23 cellular contexts compared by ENCODE assay signal in genomic region chr15:58486564-58486963, GRCh38. TPM values are rescaled to one million over a fixed set of nuclear protein-coding genes. Genes with fewer than 3 reads are reported as not detected.
A peak's percentile ranks its signal among the peaks of the same experiment; 100 is the strongest.
DNase-seq lines count a peak whose midpoint lies in the region; ATAC-seq, FAIRE-seq and TF ChIP-seq lines count a peak whose summit lies in the region.
"Had no signal": no experiment of that assay in that cellular context is flagged by ENCODE, and none has a peak within 500 bp of the region (broad histone marks: within the 10 kb centered on the region; RNA-seq: fewer than 3 reads in every experiment).

No MANE protein-coding gene starts in this region.

- intact Hi-C loops in activated CD8-positive, alpha-beta T cell treated with anti-CD3 and anti-CD28 coated beads for 36 hours (cut with micrococcal nuclease), result no loop called here
- intact Hi-C loops in HepG2 (cut with micrococcal nuclease; ENCODE audit: unreplicated experiment), result no loop called here

- H3K4me1 Mint-ChIP-seq in activated CD8-positive, alpha-beta T cell treated with anti-CD3 and anti-CD28 coated beads, Interleukin-2, amount 10 ng/mL, durations not matched to agents 7 days and 5 days (ENCODE audit: low read depth), result peaks cover 56% of the 10 kb centered on the region
- H3K4me1 Mint-ChIP-seq in activated CD8-positive, alpha-beta T cell treated with anti-CD3 and anti-CD28 coated beads for 36 hours (ENCODE audit: low read depth), result peaks cover 33% of the 10 kb centered on the region
- H3K4me1 Mint-ChIP-seq in central memory CD8-positive, alpha-beta T cell, result peaks cover 34% of the 10 kb centered on the region
- no peaks in the 10 kb centered on the region for H3K4me1 Mint-ChIP-seq in stimulated activated memory B cell treated with anti-CD40 and anti-IgM and Interleukin-4, amounts not matched to agents 10 μg/mL and 1 μg/mL and 100 μg/mL, for 72 hours
- H3K4me1 Mint-ChIP-seq: GM23338 had no signal

- POLR2A ChIA-PET in activated CD8-positive, alpha-beta T cell treated with anti-CD3 and anti-CD28 coated beads, Interleukin-2, amount 10 ng/mL, durations not matched to agents 7 days and 5 days (lab: Charles Lee), result interaction anchor here (2.4 to 2.8 kb wide), 2 partner anchors 11 to 30 kb away, joined by 17 to 19 read pairs; no protein-coding TSS in a partner anchor
- POLR2A ChIA-PET in activated CD8-positive, alpha-beta T cell treated with anti-CD3 and anti-CD28 coated beads for 36 hours (lab: Charles Lee), result interaction anchor here (1.2 kb wide), 1 partner anchor 10 kb away, joined by 4 read pairs; no protein-coding TSS in a partner anchor
- POLR2A ChIA-PET in HepG2 (lab: Yijun Ruan, JAX), result no interaction called here

- TF ChIP-seq POLR2A in HepG2 (IDR thresholded peaks at IDR 0.05; ENCODE audit: insufficient read depth in 1 of 2, low read depth in 2 of 2, low read length in 2 of 2), result no peak

- no peak for ATAC-seq in activated CD8-positive, alpha-beta T cell treated with anti-CD3 and anti-CD28 coated beads, Interleukin-2, amount 10 ng/mL, durations not matched to agents 7 days and 5 days
- ATAC-seq in activated CD8-positive, alpha-beta T cell treated with anti-CD3 and anti-CD28 coated beads for 36 hours, result no peak
- no peak for ATAC-seq in central memory CD8-positive, alpha-beta T cell (replicated peaks; ENCODE audit: extremely low read depth, poor library complexity, severe bottlenecking)
- peak; percentile 10 for ATAC-seq in stimulated activated memory B cell treated with anti-CD40 and anti-IgM and Interleukin-4, amounts not matched to agents 10 μg/mL and 1 μg/mL and 100 μg/mL, for 72 hours
- ATAC-seq in HepG2, result no peak
- ATAC-seq: activated CD4-positive, alpha-beta T cell treated with anti-CD3 and anti-CD28 coated beads for 36 hours; GM23338 had no signal

- peaks cover 6% of the 10 kb centered on the region; the same call in 1 of the 2 replicates for H3K9me3 ChIP-seq in HepG2 (ENCODE audit: low read length)
- H3K9me3 ChIP-seq: testis had no signal

- TF ChIP-seq RAD21 in HepG2 (CRISPR knock-in tag; IDR thresholded peaks at IDR 0.05), result no peak

- H3K4me3 ChIP-seq in HepG2 (replicated peaks in 1 of 3; ENCODE audit: insufficient read depth in 1 of 3, low read depth in 2 of 3, low read length in 3 of 3), result no peak overlapping the region
- H3K4me3 ChIP-seq: cardiac muscle cell, GM23338, smooth muscle cell, testis had no signal

- no peaks in the 10 kb centered on the region for H3K36me3 ChIP-seq in HepG2 (replicated peaks in 1 of 2; ENCODE audit: control insufficient read depth in 1 of 2, insufficient read depth in 2 of 2, low read length in 2 of 2)
- H3K36me3 ChIP-seq: cardiac muscle cell had no signal

- peak overlapping the region; percentile 95 for H3K27ac Mint-ChIP-seq in activated CD8-positive, alpha-beta T cell treated with anti-CD3 and anti-CD28 coated beads, Interleukin-2, amount 10 ng/mL, durations not matched to agents 7 days and 5 days
- no peak overlapping the region for H3K27ac Mint-ChIP-seq in activated CD8-positive, alpha-beta T cell treated with anti-CD3 and anti-CD28 coated beads for 36 hours
- H3K27ac Mint-ChIP-seq in central memory CD8-positive, alpha-beta T cell (ENCODE audit: low read depth), result peak overlapping the region; percentile 89
- H3K27ac Mint-ChIP-seq in stimulated activated memory B cell treated with anti-CD40 and anti-IgM and Interleukin-4, amounts not matched to agents 10 μg/mL and 1 μg/mL and 100 μg/mL, for 72 hours, result no peak overlapping the region
- H3K27ac Mint-ChIP-seq: activated CD4-positive, alpha-beta T cell treated with anti-CD3 and anti-CD28 coated beads for 36 hours; GM23338 had no signal

- TF ChIP-seq EP300 in HepG2 (IDR thresholded peaks at IDR 0.05; ENCODE audit: low read depth in 2 of 2, low read length in 2 of 2), result no peak
- no peak for TF ChIP-seq EP300 in HepG2 (CRISPR knock-in tag; IDR thresholded peaks at IDR 0.05; ENCODE audit: borderline replicate concordance)

- no peak overlapping the region for H3K27ac ChIP-seq in HepG2 (ENCODE audit: extremely low read length, insufficient read depth, low read length)
- H3K27ac ChIP-seq: cardiac muscle cell, testis had no signal

- H3K9me3 Mint-ChIP-seq in activated CD8-positive, alpha-beta T cell treated with anti-CD3 and anti-CD28 coated beads, Interleukin-2, amount 10 ng/mL, durations not matched to agents 7 days and 5 days (ENCODE audit: insufficient read depth), result peaks cover 11% of the 10 kb centered on the region
- no peaks in the 10 kb centered on the region for H3K9me3 Mint-ChIP-seq in activated CD8-positive, alpha-beta T cell treated with anti-CD3 and anti-CD28 coated beads for 36 hours
- H3K9me3 Mint-ChIP-seq in central memory CD8-positive, alpha-beta T cell, result no peaks in the 10 kb centered on the region
- H3K9me3 Mint-ChIP-seq in stimulated activated memory B cell treated with anti-CD40 and anti-IgM and Interleukin-4, amounts not matched to agents 10 μg/mL and 1 μg/mL and 100 μg/mL, for 72 hours, result no peaks in the 10 kb centered on the region

- CTCF ChIA-PET in activated CD8-positive, alpha-beta T cell treated with anti-CD3 and anti-CD28 coated beads, Interleukin-2, amount 10 ng/mL, durations not matched to agents 7 days and 5 days (lab: Charles Lee), result interaction anchor here (1.5 to 2.7 kb wide), 3 partner anchors 10 to 47 kb away, joined by 6 to 9 read pairs (median 8); no protein-coding TSS in a partner anchor
- CTCF ChIA-PET in activated CD8-positive, alpha-beta T cell treated with anti-CD3 and anti-CD28 coated beads for 36 hours (lab: Charles Lee), result interaction anchor here (1.0 kb wide), 1 partner anchor 217 kb away, joined by 3 read pairs; no protein-coding TSS in a partner anchor
- CTCF ChIA-PET in HepG2 (lab: Yijun Ruan, JAX; ENCODE audit: low intra/inter-chr PET ratio, low total read pairs), result no interaction called here

- H3K79me2 ChIP-seq in HepG2 (ENCODE audit: insufficient read depth, low read length), result no peaks in the 10 kb centered on the region

- no peaks in the 10 kb centered on the region for H4K20me1 ChIP-seq in HepG2 (ENCODE audit: insufficient read depth, low read length)

- no TSS peak for BruUV-seq in HepG2 (replicated peaks; lab: Mats Ljungman, UMichigan)

- H3K36me3 Mint-ChIP-seq in activated CD8-positive, alpha-beta T cell treated with anti-CD3 and anti-CD28 coated beads, Interleukin-2, amount 10 ng/mL, durations not matched to agents 7 days and 5 days (ENCODE audit: low read depth), result peaks cover 31% of the 10 kb centered on the region
- no peaks in the 10 kb centered on the region for H3K36me3 Mint-ChIP-seq in activated CD8-positive, alpha-beta T cell treated with anti-CD3 and anti-CD28 coated beads for 36 hours (ENCODE audit: low read depth)
- H3K36me3 Mint-ChIP-seq in central memory CD8-positive, alpha-beta T cell (ENCODE audit: insufficient read depth), result peaks cover 3% of the 10 kb centered on the region
- H3K36me3 Mint-ChIP-seq in stimulated activated memory B cell treated with anti-CD40 and anti-IgM and Interleukin-4, amounts not matched to agents 10 μg/mL and 1 μg/mL and 100 μg/mL, for 72 hours, result no peaks in the 10 kb centered on the region

- no peak overlapping the region for H3K9ac ChIP-seq in HepG2 (ENCODE audit: insufficient read depth, low read depth, low read length)

- no peak overlapping the region for H2AFZ ChIP-seq in HepG2 (ENCODE audit: low read length)
- H2AFZ ChIP-seq: GM23338 had no signal

- no peaks in the 10 kb centered on the region for H3K27me3 ChIP-seq in HepG2 (ENCODE audit: control insufficient read depth in 1 of 2, insufficient read depth in 2 of 2, low read length in 2 of 2)
- H3K27me3 ChIP-seq: cardiac muscle cell, testis had no signal

- H3K4me2 ChIP-seq in HepG2 (ENCODE audit: low read depth, low read length), result no peak overlapping the region
- H3K4me2 ChIP-seq: GM23338, smooth muscle cell had no signal

- no peak overlapping the region for H3K4me3 Mint-ChIP-seq in activated CD8-positive, alpha-beta T cell treated with anti-CD3 and anti-CD28 coated beads, Interleukin-2, amount 10 ng/mL, durations not matched to agents 7 days and 5 days
- no peak overlapping the region for H3K4me3 Mint-ChIP-seq in activated CD8-positive, alpha-beta T cell treated with anti-CD3 and anti-CD28 coated beads for 36 hours
- H3K4me3 Mint-ChIP-seq in central memory CD8-positive, alpha-beta T cell, result no peak overlapping the region
- no peak overlapping the region for H3K4me3 Mint-ChIP-seq in stimulated activated memory B cell treated with anti-CD40 and anti-IgM and Interleukin-4, amounts not matched to agents 10 μg/mL and 1 μg/mL and 100 μg/mL, for 72 hours
- H3K4me3 Mint-ChIP-seq: activated CD4-positive, alpha-beta T cell treated with anti-CD3 and anti-CD28 coated beads for 36 hours; GM23338 had no signal

- in situ Hi-C loops in HepG2 (cut with HindIII; ENCODE audit: extremely low pct_ligation_motif_present, low pct_unique_long_range_greater_than_20kb) (no loop called here), ACHN (cut with HindIII; ENCODE audit: low pct_ligation_motif_present, low pct_unique_long_range_greater_than_20kb, low sequenced_read_pairs) (no loop called here)

- no peak for TF ChIP-seq CTCF in activated CD8-positive, alpha-beta T cell treated with anti-CD3 and anti-CD28 coated beads for 36 hours (IDR thresholded peaks at IDR 0.05)
- TF ChIP-seq CTCF in HepG2 (CRISPR knock-in tag; IDR thresholded peaks at IDR 0.05), result no peak

- FAIRE-seq in HepG2 (lab: Jason Lieb, UNC), result no peak
- FAIRE-seq: endothelial cell of umbilical vein, TTC549 had no signal

- 100% methylated on average over 6 of the region's 6 CpGs for WGBS in HepG2 (ENCODE audit: low lambda C conversion rate)

- H3K27me3 Mint-ChIP-seq in activated CD8-positive, alpha-beta T cell treated with anti-CD3 and anti-CD28 coated beads, Interleukin-2, amount 10 ng/mL, durations not matched to agents 7 days and 5 days (ENCODE audit: low read depth), result no peaks in the 10 kb centered on the region
- H3K27me3 Mint-ChIP-seq in activated CD8-positive, alpha-beta T cell treated with anti-CD3 and anti-CD28 coated beads for 36 hours, result no peaks in the 10 kb centered on the region
- H3K27me3 Mint-ChIP-seq in central memory CD8-positive, alpha-beta T cell, result no peaks in the 10 kb centered on the region
- peaks cover 19% of the 10 kb centered on the region for H3K27me3 Mint-ChIP-seq in stimulated activated memory B cell treated with anti-CD40 and anti-IgM and Interleukin-4, amounts not matched to agents 10 μg/mL and 1 μg/mL and 100 μg/mL, for 72 hours
- H3K27me3 Mint-ChIP-seq: activated CD4-positive, alpha-beta T cell treated with anti-CD3 and anti-CD28 coated beads for 36 hours had no signal

- DNase-seq in activated CD8-positive, alpha-beta T cell treated with anti-CD3 and anti-CD28 coated beads, Interleukin-2, amount 10 ng/mL, durations not matched to agents 7 days and 5 days, result no peak
- DNase-seq in activated CD8-positive, alpha-beta T cell treated with anti-CD3 and anti-CD28 coated beads for 36 hours, result no peak
- peak; percentile 54 for DNase-seq in NCI-H1694 (lab: John Stamatoyannopoulos, UW)
- no peak for DNase-seq in central memory CD8-positive, alpha-beta T cell (ENCODE audit: low spot score in 2 of 2)
- no peak for DNase-seq in AG08396 (ENCODE audit: low spot score)
- no peak for DNase-seq in HepG2 (ENCODE audit: low spot score)
- no peak for DNase-seq in ACHN
- DNase-seq: activated CD4-positive, alpha-beta T cell treated with anti-CD3 and anti-CD28 coated beads for 36 hours; activated gamma-delta T cell; amygdala; dermis blood vessel endothelial cell; mammary epithelial cell; retina; Right ventricle myocardium superior; stimulated activated naive CD4-positive, alpha-beta T cell; testis had no signal

- peaks cover 6% of the 10 kb centered on the region; the same call in 1 of the 2 replicates for H3K4me1 ChIP-seq in HepG2 (ENCODE audit: insufficient read depth, low read length)
- H3K4me1 ChIP-seq: testis had no signal

RNA-seq across cellular contexts. Expression of gene LIPC, which starts 54.8 kb away (rescaled TPM):
- 1 to 10 TPM; 4.1 to 4.4 TPM for total RNA-seq in activated CD8-positive, alpha-beta T cell treated with anti-CD3 and anti-CD28 coated beads, Interleukin-2, amount 10 ng/mL, durations not matched to agents 7 days and 5 days
- total RNA-seq in activated CD8-positive, alpha-beta T cell treated with anti-CD3 and anti-CD28 coated beads for 36 hours, result 1 to 10 TPM; 1.0 to 1.2 TPM
- 15.0 and 26.0 TPM in 2 replicates for total RNA-seq in HepG2 (2016; rRNA removed; fragmentation: Illumina TruSeq; extraction: Trizol)
- 3.6 and 5.6 TPM in 2 replicates for total RNA-seq in HepG2 (2016; cell fraction: cytosol; rRNA removed; fragmentation: Illumina TruSeq; extraction: Trizol; ENCODE audit: low read depth)
- 14.4 and 27.2 TPM in 2 replicates for total RNA-seq in HepG2 (2016; cell fraction: insoluble cytoplasmic fraction; rRNA removed; fragmentation: Illumina TruSeq; extraction: Trizol)
- 9.5 and 11.4 TPM in 2 replicates for total RNA-seq in HepG2 (2016; cell fraction: membrane; rRNA removed; fragmentation: Illumina TruSeq; extraction: Trizol)
- 31.9 and 35.6 TPM in 2 replicates for total RNA-seq in HepG2 (2016; cell fraction: nucleus; rRNA removed; fragmentation: Illumina TruSeq; extraction: Trizol)
- 38.0 and 46.9 TPM in 2 replicates for polyA plus RNA-seq in HepG2 (2011; rRNA removed)
- 32.6 and 40.5 TPM in 2 replicates for polyA plus RNA-seq in HepG2 (2011; cell fraction: cytosol; rRNA removed)
- polyA plus RNA-seq in HepG2 (2011; cell fraction: nucleus; rRNA removed), result 25.6 and 27.7 TPM in 2 replicates
- polyA plus RNA-seq in HepG2 (2012), result 28.9 and 34.2 TPM in 2 replicates
- polyA plus RNA-seq in HepG2 (2016; cell fraction: cytosol; fragmentation: Illumina TruSeq; extraction: Trizol; ENCODE audit: low read depth), result 9.2 and 9.9 TPM in 2 replicates
- 20.8 and 21.9 TPM in 2 replicates for polyA plus RNA-seq in HepG2 (2016; cell fraction: insoluble cytoplasmic fraction; fragmentation: Illumina TruSeq; extraction: Trizol; ENCODE audit: low read depth)
- 13.3 and 17.3 TPM in 2 replicates for polyA plus RNA-seq in HepG2 (2016; cell fraction: membrane; fragmentation: Illumina TruSeq; extraction: Trizol; ENCODE audit: low read depth)
- 46.6 and 49.7 TPM in 2 replicates for polyA plus RNA-seq in HepG2 (2016; cell fraction: nucleus; fragmentation: Illumina TruSeq; extraction: Trizol; ENCODE audit: insufficient read depth, low read depth)
- polyA minus RNA-seq in HepG2 (2011; rRNA and poly(A)+ RNA removed; ENCODE audit: low replicate concordance), result 66.7 TPM in 1 of 2 replicates, not detected in the other
- polyA minus RNA-seq in HepG2 (2011; cell fraction: cytosol; rRNA and poly(A)+ RNA removed), result 17.8 and 19.8 TPM in 2 replicates
- polyA minus RNA-seq in HepG2 (2011; cell fraction: nucleus; rRNA and poly(A)+ RNA removed), result 21.2 and 25.1 TPM in 2 replicates
- total RNA-seq: cardiac muscle cell, endothelial cell of umbilical vein, GM23338, mammary epithelial cell, osteocyte, smooth muscle cell had no signal
- polyA plus RNA-seq: cardiac muscle cell, endothelial cell of umbilical vein, GM23338, mammary epithelial cell, smooth muscle cell had no signal

Comparison
In these comparisons a context has a peak if more than half of its experiments do, and no peak if none do; other contexts are left out.
1. H3K27ac Mint-ChIP-seq: peak in activated CD8-positive, alpha-beta T cell treated with anti-CD3 and anti-CD28 coated beads, Interleukin-2, amount 10 ng/mL, durations not matched to agents 7 days and 5 days (single experiment) and central memory CD8-positive, alpha-beta T cell (single experiment); none in activated CD8-positive, alpha-beta T cell treated with anti-CD3 and anti-CD28 coated beads for 36 hours (single experiment) and stimulated activated memory B cell treated with anti-CD40 and anti-IgM and Interleukin-4, amounts not matched to agents 10 μg/mL and 1 μg/mL and 100 μg/mL, for 72 hours (single experiment).